8 cellular contexts compared by ENCODE assay signal in the genomic region with DNA sequence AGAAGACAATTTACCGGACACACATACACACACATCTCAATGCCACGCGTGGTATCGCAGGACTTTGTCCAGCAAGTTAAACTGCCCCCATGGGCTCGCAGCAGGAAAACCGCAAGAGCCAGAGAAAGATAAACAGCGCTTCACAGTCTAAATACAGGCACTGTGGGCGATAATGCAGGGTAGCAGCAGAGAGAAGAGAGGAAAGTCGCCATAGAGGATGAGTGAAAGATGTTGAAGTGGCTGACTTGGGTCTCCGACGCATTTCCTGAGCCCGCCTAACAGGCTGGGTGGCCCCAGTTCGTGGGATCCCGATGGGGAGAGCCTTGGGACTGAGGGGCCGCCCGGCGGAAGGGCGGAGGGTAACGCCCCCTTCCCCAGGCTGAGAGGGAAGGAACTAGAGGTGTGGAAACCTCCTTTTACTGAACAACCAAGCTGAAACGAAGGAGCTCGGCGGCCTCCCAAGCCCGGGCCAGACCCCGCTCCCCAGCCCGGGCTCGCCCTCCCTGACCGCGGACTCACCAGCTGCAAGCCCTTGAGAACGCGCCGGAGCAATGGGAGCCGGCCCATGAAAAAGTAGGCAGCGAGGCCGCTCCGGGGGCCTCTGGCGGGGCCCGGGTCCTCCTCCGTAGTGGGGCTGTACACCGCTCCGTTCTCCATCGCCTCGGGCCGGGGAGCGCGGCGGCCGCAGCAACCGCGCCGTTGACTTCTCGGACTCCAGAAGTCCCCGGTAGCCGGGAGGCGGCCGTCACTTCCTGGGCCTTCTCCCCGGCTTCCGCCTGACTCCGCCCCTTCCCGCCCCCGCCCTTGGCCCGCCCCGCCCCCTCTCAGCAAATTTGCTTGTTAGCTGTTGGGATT. TPM values are rescaled to one million over a fixed set of nuclear protein-coding genes. Genes with fewer than 3 reads are reported as not detected.
DNase-seq lines count a peak whose midpoint lies in the region; ATAC-seq and TF ChIP-seq lines count a peak whose summit lies in the region.

A gene with protein sequence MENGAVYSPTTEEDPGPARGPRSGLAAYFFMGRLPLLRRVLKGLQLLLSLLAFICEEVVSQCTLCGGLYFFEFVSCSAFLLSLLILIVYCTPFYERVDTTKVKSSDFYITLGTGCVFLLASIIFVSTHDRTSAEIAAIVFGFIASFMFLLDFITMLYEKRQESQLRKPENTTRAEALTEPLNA (minus strand): TSS at position 764 of the 855 bp plus-strand sequence. CDS start 107 bp downstream, at position 657.

- DNase-seq in Caki2 (ENCODE audit: low read depth) (peak; percentile 72), HS-27A (ENCODE audit: low read depth) (peak; percentile 58), Panc1 (ENCODE audit: low read depth, low spot score) (no peak), esophagus muscularis mucosa (ENCODE audit: extremely low spot score) (peak; percentile 97), myocyte (ENCODE audit: low read depth) (peak; percentile 84)
- peak; percentile 81 to 84 for DNase-seq in activated T-cell treated with anti-CD3 and anti-CD28 coated beads, Interleukin-2, amount 50 U/mL, for 48 hours
- DNase-seq in stimulated activated CD8-positive, alpha-beta memory T cell treated with anti-CD3 and anti-CD28 coated beads, Interleukin-7, amount 100 ng/mL, for 24 hours (ENCODE audit: low read depth), result peak; percentile 49

- no peak for TF ChIP-seq EP300 in esophagus muscularis mucosa (IDR thresholded peaks at IDR 0.05)

- CTCF ChIA-PET in Panc1 (lab: Charles Lee), result interaction anchor here (0.5 kb wide), 1 partner anchor 30 kb away, joined by 3 read pairs; no protein-coding TSS in a partner anchor

- H3K36me3 ChIP-seq in Panc1 (ENCODE audit: control insufficient read depth, insufficient read depth, low read length) (no peaks in the 10 kb centered on the region), esophagus muscularis mucosa (no peaks in the 10 kb centered on the region)

- H3K9me3 ChIP-seq in Panc1 (ENCODE audit: control insufficient read depth, insufficient read depth, low read depth, low read length) (no peaks in the 10 kb centered on the region), esophagus muscularis mucosa (no peaks in the 10 kb centered on the region)

- BruUV-seq in Panc1 (replicated peaks; lab: Mats Ljungman, UMichigan), result no TSS peak

- WGBS in esophagus muscularis mucosa, result 1% methylated on average over 19 of the region's 62 CpGs

- no peak for TF ChIP-seq CTCF in Panc1 (IDR thresholded peaks at IDR 0.05)
- no peak for TF ChIP-seq CTCF in esophagus muscularis mucosa (IDR thresholded peaks at IDR 0.05)

- TF ChIP-seq POLR2A in esophagus muscularis mucosa (IDR thresholded peaks at IDR 0.05; ENCODE audit: low read depth), result no peak

- peak within 1 kb of the TSS; percentile 87 for H3K27ac ChIP-seq in Panc1 (ENCODE audit: low read length)
- peak within 1 kb of the TSS; percentile 90 to 100 (median 96) for H3K27ac ChIP-seq in esophagus muscularis mucosa (replicated peaks in 1 of 4)

- H3K27me3 ChIP-seq in Panc1 (ENCODE audit: control insufficient read depth, insufficient read depth, low read length), result no peaks in the 10 kb centered on the region
- no peaks in the 10 kb centered on the region for H3K27me3 ChIP-seq in esophagus muscularis mucosa

- H3K4me1 ChIP-seq in Panc1 (ENCODE audit: control insufficient read depth, insufficient read depth, low read length), result peaks cover 14% of the 10 kb centered on the region; the same call in 1 of the 2 replicates
- H3K4me1 ChIP-seq in esophagus muscularis mucosa, result peaks cover 14 to 28% (median 20%) of the 10 kb centered on the region in 4 donors

- POLR2A ChIA-PET in Panc1 (lab: Charles Lee), result no interaction called here

- in situ Hi-C loops in Caki2 (cut with HindIII; ENCODE audit: low pct_unique_long_range_greater_than_20kb, low sequenced_read_pairs) (no loop called here), Panc1 (cut with HindIII; ENCODE audit: low pct_unique_long_range_greater_than_20kb, low sequenced_read_pairs) (no loop called here)

- peak; percentile 63 for ATAC-seq in GM19467 (IDR thresholded peaks at IDR 0.05; ENCODE audit: unreplicated experiment)
- ATAC-seq in Panc1, result peak; percentile 92

- H3K4me3 ChIP-seq in Panc1 (ENCODE audit: low read depth in 2 of 2, low read length in 2 of 2), result peak within 1 kb of the TSS; percentile 71 to 84
- H3K4me3 ChIP-seq in esophagus muscularis mucosa, result peak within 1 kb of the TSS; percentile 67 to 97 (median 92)

- intact Hi-C loops in Panc1 (cut with micrococcal nuclease; ENCODE audit: unreplicated experiment) (no loop called here), esophagus muscularis mucosa (cut with DNase I) (no loop called here)

RNA-seq across cellular contexts. Expression of the gene that starts here (rescaled TPM):
- total RNA-seq in Caki2 (2014; rRNA removed; shearing (Covaris generic); ENCODE audit: low replicate concordance), result 73.3 and 82.2 TPM in 2 replicates
- total RNA-seq in Panc1 (2021; ENCODE audit: unreplicated experiment) (56.4 TPM), esophagus muscularis mucosa (10 to 100 TPM; 40.3 to 60.6 (median 51.5) TPM), myocyte (40.4 and 44.7 TPM in 2 replicates)
- polyA plus RNA-seq in Panc1 (2012; ENCODE audit: insufficient read length), result 28.6 TPM
- 18.3 TPM for polyA plus RNA-seq in myocyte (2012)
